25 cellular contexts compared by ENCODE assay signal in genomic region chr21:41432567-41433460, GRCh38. TPM values are rescaled to one million over a fixed set of nuclear protein-coding genes. Genes with fewer than 3 reads are reported as not detected.
A peak's percentile ranks its signal among the peaks of the same experiment; 100 is the strongest.
DNase-seq lines count a peak whose midpoint lies in the region; ATAC-seq, FAIRE-seq and TF ChIP-seq lines count a peak whose summit lies in the region.
"Had no signal": no experiment of that assay in that cellular context is flagged by ENCODE, and none has a peak within 500 bp of the region (broad histone marks: within the 10 kb centered on the region; RNA-seq: fewer than 3 reads in every experiment).

No MANE protein-coding gene starts in this region.

- peaks cover 86% of the 10 kb centered on the region for H3K4me1 Mint-ChIP-seq in activated CD8-positive, alpha-beta memory T cell treated with anti-CD3 and anti-CD28 coated beads, Interleukin-2, amount 10 ng/mL, durations not matched to agents 7 days and 5 days
- H3K4me1 Mint-ChIP-seq: nephron had no signal

- FAIRE-seq in small intestine (lab: Jason Lieb, UNC): no peak
- FAIRE-seq: astrocyte had no signal

- no peaks in the 10 kb centered on the region for H3K9me3 ChIP-seq in small intestine (ENCODE audit: control insufficient read depth, low read depth)
- H3K9me3 ChIP-seq in osteoblast (ENCODE audit: low read depth, low read length): no peaks in the 10 kb centered on the region

- H3K27me3 Mint-ChIP-seq in activated CD8-positive, alpha-beta memory T cell treated with anti-CD3 and anti-CD28 coated beads, Interleukin-2, amount 10 ng/mL, durations not matched to agents 7 days and 5 days: no peaks in the 10 kb centered on the region

- H3K4me3 Mint-ChIP-seq in activated CD8-positive, alpha-beta memory T cell treated with anti-CD3 and anti-CD28 coated beads, Interleukin-2, amount 10 ng/mL, durations not matched to agents 7 days and 5 days: peak overlapping the region; percentile 26
- H3K4me3 Mint-ChIP-seq: activated T-cell treated with anti-CD3 and anti-CD28 coated beads, Interleukin-2, amount 50 U/mL, for 4 hours; nephron had no signal

- ATAC-seq in activated CD8-positive, alpha-beta memory T cell treated with anti-CD3 and anti-CD28 coated beads, Interleukin-2, amount 10 ng/mL, durations not matched to agents 7 days and 5 days: no peak
- ATAC-seq: activated naive CD4-positive, alpha-beta T cell treated with anti-CD3 and anti-CD28 coated beads, Interleukin-2, amount 50 U/mL, for 72 hours; activated T-cell treated with anti-CD3 and anti-CD28 coated beads, Interleukin-2, amount 50 U/mL, for 4 hours; left lobe of liver had no signal

- H3K9me3 Mint-ChIP-seq in activated CD8-positive, alpha-beta memory T cell treated with anti-CD3 and anti-CD28 coated beads, Interleukin-2, amount 10 ng/mL, durations not matched to agents 7 days and 5 days (ENCODE audit: low read depth): no peaks in the 10 kb centered on the region

- H3K27ac ChIP-seq in small intestine (ENCODE audit: low read depth in 1 of 2, low read length in 1 of 2) (peak overlapping the region in 1 of 2 donors; percentile 72), osteoblast (ENCODE audit: low read depth, low read length) (no peak overlapping the region)
- H3K27ac ChIP-seq: 22Rv1, GM23248 had no signal

- no peak for TF ChIP-seq CTCF in osteoblast (IDR thresholded peaks at IDR 0.05; ENCODE audit: extremely low read depth, low read depth, low read length)

- H3K4me3 ChIP-seq in small intestine (ENCODE audit: low read depth in 1 of 2, low read length in 2 of 2) (no peak overlapping the region), osteoblast (ENCODE audit: insufficient read depth, low read length) (no peak overlapping the region)
- H3K4me3 ChIP-seq: GM23248 had no signal

- H3K4me1 ChIP-seq in small intestine (ENCODE audit: control insufficient read depth in 2 of 2, insufficient read depth in 1 of 2, low read depth in 1 of 2, low read length in 1 of 2) (peaks cover 0 to 5% of the 10 kb centered on the region in 2 donors), osteoblast (ENCODE audit: insufficient read depth, low read length) (no peaks in the 10 kb centered on the region)

- no peaks in the 10 kb centered on the region for H3K27me3 ChIP-seq in small intestine (ENCODE audit: control insufficient read depth in 2 of 2, insufficient read depth in 2 of 2, low read length in 2 of 2)
- peaks cover 2% of the 10 kb centered on the region for H3K27me3 ChIP-seq in osteoblast (ENCODE audit: insufficient read depth, low read length)

- H2AFZ ChIP-seq in osteoblast (ENCODE audit: low read length): no peak overlapping the region
- H2AFZ ChIP-seq: GM23248 had no signal

- WGBS in small intestine, 3 donors: 62 to 76% (median 64%) methylated on average over 10 of the region's 10 CpGs

- H3K36me3 ChIP-seq in small intestine (ENCODE audit: control insufficient read depth in 2 of 2, insufficient read depth in 2 of 2, low read length in 2 of 2) (peaks cover 14 to 20% of the 10 kb centered on the region in 2 donors), osteoblast (ENCODE audit: insufficient read depth, low read length) (no peaks in the 10 kb centered on the region)

- H4K20me1 ChIP-seq in osteoblast (ENCODE audit: insufficient read depth, low read length): no peaks in the 10 kb centered on the region

- H3K4me2 ChIP-seq in osteoblast (ENCODE audit: insufficient read depth, low read length): no peak overlapping the region

- H3K36me3 Mint-ChIP-seq in activated CD8-positive, alpha-beta memory T cell treated with anti-CD3 and anti-CD28 coated beads, Interleukin-2, amount 10 ng/mL, durations not matched to agents 7 days and 5 days: peaks cover 95% of the 10 kb centered on the region

- CTCF ChIA-PET in activated CD8-positive, alpha-beta memory T cell treated with anti-CD3 and anti-CD28 coated beads, Interleukin-2, amount 10 ng/mL, durations not matched to agents 7 days and 5 days (lab: Charles Lee): interaction anchor here (2.2 kb wide), 1 partner anchor 150 kb away, joined by 6 read pairs; no protein-coding TSS in a partner anchor

- H3K27ac Mint-ChIP-seq in activated CD8-positive, alpha-beta memory T cell treated with anti-CD3 and anti-CD28 coated beads, Interleukin-2, amount 10 ng/mL, durations not matched to agents 7 days and 5 days: peak overlapping the region; percentile 11
- H3K27ac Mint-ChIP-seq: nephron had no signal

- DNase-seq in activated CD4-positive, alpha-beta T cell treated with anti-CD3 and anti-CD28 coated beads for 1 hour: peak; percentile 8
- DNase-seq in activated CD4-positive, alpha-beta T cell treated with anti-CD3 and anti-CD28 coated beads, Interleukin-2, amount 50 U/mL, for 1 hour: no peak
- DNase-seq in DMS79 (lab: John Stamatoyannopoulos, UW): peak; percentile 11
- no peak for DNase-seq in activated CD8-positive, alpha-beta memory T cell treated with anti-CD3 and anti-CD28 coated beads, Interleukin-2, amount 10 ng/mL, durations not matched to agents 7 days and 5 days
- peak; percentile 87 for DNase-seq in small intestine
- no peak for DNase-seq in DMS 273 (lab: John Stamatoyannopoulos, UW; ENCODE audit: unreplicated experiment)
- DNase-seq in osteoblast (ENCODE audit: insufficient read length, low spot score, missing footprints): no peak
- DNase-seq in NCI-H446 treated with DMSO at 0.1 percent for 48 hours (lab: John Stamatoyannopoulos, UW): no peak
- DNase-seq: activated CD4-positive, alpha-beta T cell treated with anti-CD3 and anti-CD28 coated beads for 48 hours; activated T-cell treated with anti-CD3 and anti-CD28 coated beads, Interleukin-2, amount 50 U/mL, for 4 hours; central memory CD4-positive, alpha-beta T cell; DND-41; GM23248; mesendoderm; NCI-H1105; NCI-H2029 treated with DMSO at 0.1 percent for 48 hours; NCI-H345; PC-3; posterior cingulate gyrus; SHP77 had no signal

- no peaks in the 10 kb centered on the region for H3K79me2 ChIP-seq in osteoblast (ENCODE audit: insufficient read depth, low read length)

RNA-seq across cellular contexts. Expression of gene MX1, which starts 6.8 kb away (rescaled TPM):
- 100 to 1,000 TPM; 544 to 967 TPM for total RNA-seq in activated CD8-positive, alpha-beta memory T cell treated with anti-CD3 and anti-CD28 coated beads, Interleukin-2, amount 10 ng/mL, durations not matched to agents 7 days and 5 days
- 10 to 100 TPM; 36.0 to 64.9 (median 37.6) TPM for polyA plus RNA-seq in small intestine
- 28.3 and 33.3 TPM in 2 replicates for total RNA-seq in osteoblast

Comparison
In these comparisons a context has a peak if more than half of its experiments do, and no peak if none do; other contexts are left out.
1. DNase-seq: peak in activated CD4-positive, alpha-beta T cell treated with anti-CD3 and anti-CD28 coated beads for 1 hour (single experiment), DMS79 (single experiment) and small intestine (single experiment); none in activated CD4-positive, alpha-beta T cell treated with anti-CD3 and anti-CD28 coated beads, Interleukin-2, amount 50 U/mL, for 1 hour (single experiment), activated CD8-positive, alpha-beta memory T cell treated with anti-CD3 and anti-CD28 coated beads, Interleukin-2, amount 10 ng/mL, durations not matched to agents 7 days and 5 days (single experiment), DMS 273 (single experiment), osteoblast (single experiment) and NCI-H446 treated with DMSO at 0.1 percent for 48 hours (single experiment).
2. RNA of gene MX1, which starts 6.8 kb away (total RNA-seq): 544 to 967 TPM in activated CD8-positive, alpha-beta memory T cell treated with anti-CD3 and anti-CD28 coated beads, Interleukin-2, amount 10 ng/mL, durations not matched to agents 7 days and 5 days; 28.3 to 33.3 TPM in osteoblast; every median in the first group is over 10 times any median in the second.